Comparison of ENCODE assay signal across 8 cellular contexts in the genomic region with DNA sequence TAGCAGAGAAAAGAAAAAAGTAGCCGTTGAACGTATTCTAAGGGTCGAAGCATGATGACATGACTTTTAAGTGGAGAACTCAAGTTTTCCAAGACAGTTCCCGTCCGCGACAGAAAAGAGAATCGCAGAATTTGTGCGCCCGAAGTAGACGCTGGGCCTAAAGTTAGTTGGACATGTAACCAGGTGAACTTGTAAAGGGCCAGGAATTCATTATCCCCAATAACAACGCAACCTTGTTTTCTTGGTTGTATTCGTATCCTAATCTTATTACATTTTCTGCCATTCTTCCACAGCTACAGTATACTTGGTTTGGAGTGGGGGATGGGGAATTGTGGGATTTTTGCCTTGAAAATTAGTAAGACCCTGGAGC. TPM values are rescaled to one million over a fixed set of nuclear protein-coding genes. Genes with fewer than 3 reads are reported as not detected.
DNase-seq lines count a peak whose midpoint lies in the region; ATAC-seq and TF ChIP-seq lines count a peak whose summit lies in the region.

No MANE protein-coding gene starts in this region.

- H3K4me1 ChIP-seq in PC-3 (ENCODE audit: insufficient read depth, low read length), result peaks cover 42% of the 10 kb centered on the region
- no peaks in the 10 kb centered on the region for H3K4me1 ChIP-seq in mesodermal cell (ENCODE audit: control insufficient read depth, insufficient read depth, low read length, poor library complexity, severe bottlenecking)
- H3K4me1 ChIP-seq in vagina, result peaks cover 55% of the 10 kb centered on the region

- CTCF ChIA-PET in PC-3 (lab: Charles Lee), result interaction anchor here (2.4 kb wide), 1 partner anchor 51 kb away, joined by 21 read pairs; no protein-coding TSS in a partner anchor

- peak overlapping the region; percentile 97 for H3K9ac ChIP-seq in PC-3 (ENCODE audit: low read length)

- WGBS in mesodermal cell (ENCODE audit: insufficient coverage in 2 of 2), 2 experiments, result 5% methylated on average over 9 to 10 of the region's 12 CpGs

- H3K79me2 ChIP-seq in PC-3 (ENCODE audit: low read length), result peaks cover 60% of the 10 kb centered on the region

- DNase-seq in GM06990 (ENCODE audit: extremely low read depth, insufficient read length), result no peak
- DNase-seq in PC-3, result peak; percentile 49
- no peak for DNase-seq in vagina (ENCODE audit: extremely low spot score in 2 of 2)
- DNase-seq in activated CD8-positive, alpha-beta memory T cell treated with anti-CD3 and anti-CD28 coated beads for 24 hours, result no peak

- TF ChIP-seq CTCF in GM06990 (IDR thresholded peaks at IDR 0.05; ENCODE audit: insufficient read depth, low read length, poor library complexity, severe bottlenecking) (no peak), PC-3 (conservative IDR thresholded peaks at IDR 0.05; ENCODE audit: low read depth, low read length) (no peak), vagina (IDR thresholded peaks at IDR 0.05) (no peak)

- H3K4me2 ChIP-seq in PC-3 (ENCODE audit: low read length), result peak overlapping the region; percentile 99

- ATAC-seq in PC-3, result no peak
- no peak for ATAC-seq in HG03457 (IDR thresholded peaks at IDR 0.05; ENCODE audit: unreplicated experiment)
- no peak for ATAC-seq in GM21390 (IDR thresholded peaks at IDR 0.05; ENCODE audit: unreplicated experiment)

- peak overlapping the region; percentile 76 for H2AFZ ChIP-seq in PC-3 (ENCODE audit: low read length)

- H3K36me3 ChIP-seq in GM06990 (ENCODE audit: control insufficient read depth, insufficient read depth, low read length) (no peaks in the 10 kb centered on the region; the same call in 1 of the 2 replicates), PC-3 (ENCODE audit: low read depth, low read length) (peaks cover 4% of the 10 kb centered on the region; the same call in 1 of the 2 replicates), mesodermal cell (ENCODE audit: control insufficient read depth, insufficient read depth, low read length) (peaks cover 43% of the 10 kb centered on the region), vagina (no peaks in the 10 kb centered on the region)

- peak overlapping the region; percentile 68 for H3K27ac ChIP-seq in PC-3 (ENCODE audit: low read length)
- H3K27ac ChIP-seq in cingulate gyrus (ENCODE audit: low read depth, low read length), result peak overlapping the region; percentile 81
- H3K27ac ChIP-seq in mesodermal cell (ENCODE audit: low read depth, low read length, severe bottlenecking), result peak overlapping the region; percentile 86
- H3K27ac ChIP-seq in vagina, result peak overlapping the region; percentile 92

- intact Hi-C loops in PC-3 (cut with micrococcal nuclease) (loop anchor here (10.0 kb wide), 1 partner anchor 51 kb away; no protein-coding TSS in a partner anchor), vagina (cut with DNase I) (no loop called here)

- H3K27me3 ChIP-seq in GM06990 (replicated peaks; ENCODE audit: control insufficient read depth, insufficient read depth, low read length) (no peaks in the 10 kb centered on the region), PC-3 (ENCODE audit: low read length) (no peaks in the 10 kb centered on the region), vagina (no peaks in the 10 kb centered on the region)

- TSS peak; percentile 75 for BruUV-seq in PC-3 (replicated peaks; lab: Mats Ljungman, UMichigan)

- no peaks in the 10 kb centered on the region for H3K9me2 ChIP-seq in PC-3 (replicated peaks; ENCODE audit: low read length)

- H3K4me3 ChIP-seq in GM06990 (replicated peaks; ENCODE audit: low read depth, low read length), result peak overlapping the region; percentile 86
- H3K4me3 ChIP-seq in PC-3 (ENCODE audit: low read length), result peak overlapping the region; percentile 85
- peak overlapping the region; percentile 92 for H3K4me3 ChIP-seq in mesodermal cell (ENCODE audit: extremely low read depth, insufficient read depth, low read length, poor library complexity, severe bottlenecking)
- peak overlapping the region; percentile 73 to 84 for H3K4me3 ChIP-seq in vagina

- H3F3A ChIP-seq in PC-3 (ENCODE audit: low read length, unreplicated experiment), result no peaks in the 10 kb centered on the region

- no peaks in the 10 kb centered on the region for H3K9me3 ChIP-seq in PC-3 (ENCODE audit: low read length)
- H3K9me3 ChIP-seq in mesodermal cell (ENCODE audit: control insufficient read depth, low read length), result no peaks in the 10 kb centered on the region
- no peaks in the 10 kb centered on the region for H3K9me3 ChIP-seq in vagina

- TF ChIP-seq POLR2A in vagina (IDR thresholded peaks at IDR 0.05), result no peak

- peaks cover 12% of the 10 kb centered on the region; the same call in 1 of the 2 replicates for H4K20me1 ChIP-seq in PC-3 (ENCODE audit: low read length)

- POLR2A ChIA-PET in PC-3 (lab: Charles Lee; ENCODE audit: unreplicated experiment), result interaction anchor here (0.5 to 1.5 kb wide), 4 partner anchors 17 to 331 kb away, joined by 5 to 7 read pairs (median 6); no protein-coding TSS in a partner anchor

RNA-seq across cellular contexts. Expression of a gene that starts 0.9 kb away (rescaled TPM):
- total RNA-seq in PC-3 (2014; rRNA removed), result 49.4 and 54.8 TPM in 2 replicates
- 44.3 TPM for polyA plus RNA-seq in mesodermal cell (2013, experiment 1 of 2)
- 41.9 TPM for polyA plus RNA-seq in mesodermal cell (2013, experiment 2 of 2)
- total RNA-seq in vagina, result 30.9 TPM
